In genomic region chr5:102762095-102762534, GRCh38 we compare ENCODE assay signal across 8 cellular contexts. TPM values are rescaled to one million over a fixed set of nuclear protein-coding genes. Genes with fewer than 3 reads are reported as not detected.
DNase-seq lines count a peak whose midpoint lies in the region; TF ChIP-seq lines count a peak whose summit lies in the region.

No MANE protein-coding gene starts in this region.

- H3K4me3 Mint-ChIP-seq in activated CD4-positive, alpha-beta T cell treated with anti-CD3 and anti-CD28 coated beads, Interleukin-2, amount 10 ng/mL, durations not matched to agents 24 days and 14 days = peak overlapping the region; percentile 82
- H3K4me3 Mint-ChIP-seq in nephron progenitor cell = no peak overlapping the region

- H3K9me3 ChIP-seq in fibroblast of lung (ENCODE audit: control insufficient read depth, insufficient read depth, low read depth, low read length) (no peaks in the 10 kb centered on the region), thyroid gland (no peaks in the 10 kb centered on the region)

- no peak overlapping the region for H2AFZ ChIP-seq in fibroblast of lung (ENCODE audit: low read length)

- H3K27ac Mint-ChIP-seq in activated CD4-positive, alpha-beta T cell treated with anti-CD3 and anti-CD28 coated beads, Interleukin-2, amount 10 ng/mL, durations not matched to agents 24 days and 14 days = peak overlapping the region; percentile 90
- H3K27ac Mint-ChIP-seq in nephron progenitor cell = no peak overlapping the region

- H3K27ac ChIP-seq in fibroblast of lung (ENCODE audit: insufficient read depth, low read length) (peak overlapping the region; percentile 41), thyroid gland (peak overlapping the region; percentile 15 to 71 (median 29))

- no peaks in the 10 kb centered on the region for H3K27me3 Mint-ChIP-seq in activated CD4-positive, alpha-beta T cell treated with anti-CD3 and anti-CD28 coated beads, Interleukin-2, amount 10 ng/mL, durations not matched to agents 24 days and 14 days
- peaks cover 3% of the 10 kb centered on the region for H3K27me3 Mint-ChIP-seq in nephron progenitor cell (ENCODE audit: low read depth, poor library complexity)

- DNase-seq in activated CD4-positive, alpha-beta T cell treated with anti-CD3 and anti-CD28 coated beads, Interleukin-2, amount 10 ng/mL, durations not matched to agents 24 days and 14 days = peak; percentile 69
- DNase-seq in activated CD4-positive, alpha-beta T cell treated with anti-CD3 and anti-CD28 coated beads, Interleukin-2, amount 50 U/mL, for 4 hours = no peak
- no peak for DNase-seq in HFF-Myc (ENCODE audit: extremely low read depth, low read depth)
- peak; percentile 53 for DNase-seq in NCI-H345 (lab: John Stamatoyannopoulos, UW)
- DNase-seq in fibroblast of lung (ENCODE audit: low read depth in 2 of 2) = peak; percentile 61 to 65
- DNase-seq in thyroid gland = no peak
- DNase-seq in nephron progenitor cell = no peak
- DNase-seq in anterior cingulate cortex (lab: John Stamatoyannopoulos, UW) = no peak

- no peaks in the 10 kb centered on the region for H3K27me3 ChIP-seq in fibroblast of lung (ENCODE audit: control insufficient read depth, insufficient read depth, low read length)
- no peaks in the 10 kb centered on the region for H3K27me3 ChIP-seq in thyroid gland

- peaks cover 32% of the 10 kb centered on the region for H3K79me2 ChIP-seq in fibroblast of lung (ENCODE audit: control insufficient read depth, insufficient read depth, low read length)

- H3K9me3 Mint-ChIP-seq in activated CD4-positive, alpha-beta T cell treated with anti-CD3 and anti-CD28 coated beads, Interleukin-2, amount 10 ng/mL, durations not matched to agents 24 days and 14 days = no peaks in the 10 kb centered on the region
- H3K9me3 Mint-ChIP-seq in nephron progenitor cell = no peaks in the 10 kb centered on the region

- H4K20me1 ChIP-seq in fibroblast of lung (ENCODE audit: control insufficient read depth, extremely low read depth, insufficient read depth, low read length) = no peaks in the 10 kb centered on the region

- H3K9ac ChIP-seq in fibroblast of lung (ENCODE audit: insufficient read depth, low read length) = no peak overlapping the region

- H3K36me3 Mint-ChIP-seq in activated CD4-positive, alpha-beta T cell treated with anti-CD3 and anti-CD28 coated beads, Interleukin-2, amount 10 ng/mL, durations not matched to agents 24 days and 14 days (ENCODE audit: low read depth) = peaks cover 21% of the 10 kb centered on the region
- peaks cover 16% of the 10 kb centered on the region for H3K36me3 Mint-ChIP-seq in nephron progenitor cell (ENCODE audit: low read depth)

- H3K36me3 ChIP-seq in fibroblast of lung (ENCODE audit: control insufficient read depth, insufficient read depth, low read length) = no peaks in the 10 kb centered on the region
- H3K36me3 ChIP-seq in thyroid gland = no peaks in the 10 kb centered on the region

- H3K4me1 ChIP-seq in fibroblast of lung (ENCODE audit: control insufficient read depth, extremely low read depth, insufficient read depth, low read length) (peaks cover 14% of the 10 kb centered on the region), thyroid gland (peaks cover 16 to 45% of the 10 kb centered on the region in 2 donors)

- H3K4me3 ChIP-seq in HFF-Myc (replicated peaks; ENCODE audit: low read depth, low read length) (peak overlapping the region; percentile 7; the same call in 1 of the 2 replicates), fibroblast of lung (replicated peaks in 1 of 4; ENCODE audit: control extremely low read depth in 1 of 4, insufficient read depth in 1 of 4, low read depth in 3 of 4, low read length in 4 of 4) (peak overlapping the region in 3 of 4 experiments; percentile 3 to 25 (median 18)), thyroid gland (replicated peaks in 1 of 3) (no peak overlapping the region)

- no peak for TF ChIP-seq POLR2A in thyroid gland (IDR thresholded peaks at IDR 0.05)

- TF ChIP-seq CTCF in HFF-Myc (IDR thresholded peaks at IDR 0.05; ENCODE audit: low read depth, low read length, missing control alignments) (no peak), fibroblast of lung (conservative IDR thresholded peaks at IDR 0.05 in 1 of 2, IDR thresholded peaks at IDR 0.05 in 1 of 2; ENCODE audit: low read depth in 1 of 2, low read length in 2 of 2) (no peak), thyroid gland (IDR thresholded peaks at IDR 0.05) (no peak), nephron progenitor cell (IDR thresholded peaks at IDR 0.05) (no peak)

- intact Hi-C loops in activated CD4-positive, alpha-beta T cell treated with anti-CD3 and anti-CD28 coated beads, Interleukin-2, amount 10 ng/mL, durations not matched to agents 24 days and 14 days (cut with micrococcal nuclease) = loop anchor here (1.0 to 5.0 kb wide), 5 partner anchors 8 to 495 kb away; partner anchors contain the start of genes GIN1, MACIR and PPIP5K2
- intact Hi-C loops in thyroid gland (cut with DNase I) = no loop called here

- peak overlapping the region; percentile 92 for H3K4me2 ChIP-seq in fibroblast of lung (ENCODE audit: extremely low read depth, insufficient read depth, low read length)

- H3K4me1 Mint-ChIP-seq in activated CD4-positive, alpha-beta T cell treated with anti-CD3 and anti-CD28 coated beads, Interleukin-2, amount 10 ng/mL, durations not matched to agents 24 days and 14 days = peaks cover 68% of the 10 kb centered on the region
- peaks cover 47% of the 10 kb centered on the region for H3K4me1 Mint-ChIP-seq in nephron progenitor cell

RNA-seq across cellular contexts. Expression of gene PAM, which starts 7.0 kb away (rescaled TPM):
- total RNA-seq in activated CD4-positive, alpha-beta T cell treated with anti-CD3 and anti-CD28 coated beads, Interleukin-2, amount 10 ng/mL, durations not matched to agents 24 days and 14 days = 72.2 and 73.3 TPM in 2 replicates
- total RNA-seq in fibroblast of lung (241 and 405 TPM in 2 replicates), thyroid gland (100 to 1,000 TPM; 175 to 250 (median 202) TPM)
- polyA plus RNA-seq in fibroblast of lung = 260 and 404 TPM in 2 replicates
- 159 and 259 TPM in 2 replicates for polyA plus RNA-seq in fibroblast of lung (2012)
- 57.9 and 152 TPM in 2 replicates for polyA minus RNA-seq in fibroblast of lung (ENCODE audit: low replicate concordance)

Comparison
In these comparisons a context has a peak if more than half of its experiments do, and no peak if none do; other contexts are left out.
1. DNase-seq: peak in activated CD4-positive, alpha-beta T cell treated with anti-CD3 and anti-CD28 coated beads, Interleukin-2, amount 10 ng/mL, durations not matched to agents 24 days and 14 days (single experiment), NCI-H345 (single experiment) and fibroblast of lung (2 of 2); none in activated CD4-positive, alpha-beta T cell treated with anti-CD3 and anti-CD28 coated beads, Interleukin-2, amount 50 U/mL, for 4 hours (0 of 2), HFF-Myc (single experiment), thyroid gland (0 of 2), nephron progenitor cell (single experiment) and anterior cingulate cortex (0 of 58).
2. H3K4me3 ChIP-seq: peak in HFF-Myc (single experiment) and fibroblast of lung (3 of 4); none in thyroid gland (0 of 3).